In genomic region chr17:82204831-82205719, GRCh38 we compare ENCODE assay signal across 1 cellular context.
A peak's percentile ranks its signal among the peaks of the same experiment; 100 is the strongest.
TF ChIP-seq lines count a peak whose summit lies in the region.

No MANE protein-coding gene starts in this region.

TF ChIP-seq in HepG2, 621 proteins besides CTCF, POLR2A, EP300 and RAD21 (continued from another document):
- TF ChIP-seq REST (IDR thresholded peaks at IDR 0.05; ENCODE audit: borderline replicate concordance in 1 of 2, low read depth in 1 of 2, low read length in 2 of 2) (no peak), AGO2 (optimal IDR thresholded peaks at IDR 0.05; ENCODE audit: low read depth, low read length) (no peak), ZBTB42 (CRISPR knock-in tag; IDR thresholded peaks at IDR 0.05) (no peak), SP4 (CRISPR knock-in tag; IDR thresholded peaks at IDR 0.05) (no peak), ZSCAN29 (CRISPR knock-in tag; conservative IDR thresholded peaks at IDR 0.05) (no peak), ZNF280B (CRISPR knock-in tag; IDR thresholded peaks at IDR 0.05; ENCODE audit: borderline replicate concordance) (no peak), ZNF580 (CRISPR knock-in tag; IDR thresholded peaks at IDR 0.05; ENCODE audit: borderline replicate concordance, low read depth) (no peak), HDAC6 (IDR thresholded peaks at IDR 0.05; ENCODE audit: low read depth, low read length) (no peak), PCBP1 (IDR thresholded peaks at IDR 0.05; ENCODE audit: borderline replicate concordance, low read depth, low read length) (no peak), ZBTB33 (CRISPR knock-in tag; IDR thresholded peaks at IDR 0.05) (peak; percentile 34; the same call in 1 of the 2 replicates), ZNF775 (CRISPR knock-in tag; IDR thresholded peaks at IDR 0.05; ENCODE audit: borderline replicate concordance) (no peak), ZNF446 (CRISPR knock-in tag; IDR thresholded peaks at IDR 0.05) (no peak), ZNF577 (CRISPR knock-in tag; IDR thresholded peaks at IDR 0.05; ENCODE audit: borderline replicate concordance, low read depth) (no peak), ZNF318 (CRISPR knock-in tag; IDR thresholded peaks at IDR 0.05) (no peak), MAFG (CRISPR knock-in tag; IDR thresholded peaks at IDR 0.05) (no peak), ZNF761 (CRISPR knock-in tag; conservative IDR thresholded peaks at IDR 0.05) (no peak), ZNF557 (CRISPR knock-in tag; IDR thresholded peaks at IDR 0.05) (no peak), SATB2 (CRISPR knock-in tag; IDR thresholded peaks at IDR 0.05) (no peak), HHEX (CRISPR knock-in tag; IDR thresholded peaks at IDR 0.05) (no peak), ELK4 (CRISPR knock-in tag; IDR thresholded peaks at IDR 0.05; ENCODE audit: borderline replicate concordance) (no peak)
